Comparison of ENCODE assay signal across 21 cellular contexts in genomic region chr13:34776390-34776981, GRCh38.
"Had no signal": no experiment of that assay in that cellular context is flagged by ENCODE, and none has a peak within 500 bp of the region (broad histone marks: within the 10 kb centered on the region; RNA-seq: fewer than 3 reads in every experiment).

No MANE protein-coding gene starts in this region.

- H3K27me3 ChIP-seq: gastroesophageal sphincter, right lobe of liver, testis, transverse colon had no signal

- H3K36me3 ChIP-seq: gastroesophageal sphincter, right lobe of liver, transverse colon had no signal

- H3K36me3 Mint-ChIP-seq: activated naive CD8-positive, alpha-beta T cell; natural killer cell treated with Interleukin-12 subunit alpha and Interleukin-12 subunit beta and Interleukin-15 and Interleukin-18, amount 100 ng/mL, for 72 hours had no signal

- DNase-seq: activated CD4-positive, alpha-beta T cell treated with anti-CD3 and anti-CD28 coated beads for 48 hours; activated CD4-positive, alpha-beta T cell treated with anti-CD3 and anti-CD28 coated beads, Interleukin-2, amount 50 U/mL, for 48 hours; activated CD8-positive, alpha-beta memory T cell treated with anti-CD3 and anti-CD28 coated beads for 24 hours; activated effector memory CD4-positive, alpha-beta T cell treated with Interleukin-2 at 50 U/mL for 16 hours; activated naive CD4-positive, alpha-beta T cell treated with Interleukin-2 at 50 U/mL for 16 hours; anterior cingulate cortex; hypothalamus; mucosa of descending colon; posterior cingulate gyrus; right lobe of liver; stimulated activated CD4-positive, alpha-beta T cell treated with anti-CD3 and anti-CD28 coated beads, Interleukin-2, amount 100 ng/mL, for 48 hours; stimulated activated naive CD8-positive, alpha-beta T cell treated with anti-CD3 and anti-CD28 coated beads, Interleukin-15, Interleukin-2, amounts not matched to agents 100 U/mL and 50 U/mL, for 24 hours; testis; transverse colon had no signal

- H3K27ac Mint-ChIP-seq: activated naive CD8-positive, alpha-beta T cell; natural killer cell treated with Interleukin-12 subunit alpha and Interleukin-12 subunit beta and Interleukin-15 and Interleukin-18, amount 100 ng/mL, for 72 hours; T-helper 2 cell treated with Interferon-gamma antibody and Interleukin-4, amounts not matched to agents 5 μg/mL and 100 μg/mL, for 36 hours had no signal

- H3K4me1 ChIP-seq: gastroesophageal sphincter, right lobe of liver, testis had no signal

- H3K27ac ChIP-seq: gastroesophageal sphincter, right lobe of liver, testis, transverse colon had no signal

- ATAC-seq: activated CD4-positive, CD25-positive, alpha-beta regulatory T cell treated with anti-CD3 and anti-CD28 coated beads, Interleukin-2, amount 50 U/mL, for 24 hours; gastroesophageal sphincter; left lobe of liver; mucosa of descending colon; natural killer cell treated with Interleukin-12 subunit alpha and Interleukin-12 subunit beta and Interleukin-15 and Interleukin-18, amount 100 ng/mL, for 72 hours; right lobe of liver; stimulated activated naive CD8-positive, alpha-beta T cell treated with anti-CD3 and anti-CD28 coated beads, Interleukin-15, Interleukin-2, amounts not matched to agents 100 U/mL and 50 U/mL, for 24 hours had no signal

- H3K9me3 ChIP-seq: gastroesophageal sphincter, mucosa of descending colon, right lobe of liver, testis, transverse colon had no signal

- H3K4me3 ChIP-seq: gastroesophageal sphincter, lung, mucosa of descending colon, right lobe of liver, testis, transverse colon had no signal

- H3K4me3 Mint-ChIP-seq: activated naive CD8-positive, alpha-beta T cell; natural killer cell treated with Interleukin-12 subunit alpha and Interleukin-12 subunit beta and Interleukin-15 and Interleukin-18, amount 100 ng/mL, for 72 hours; T-helper 2 cell treated with Interferon-gamma antibody and Interleukin-4, amounts not matched to agents 5 μg/mL and 100 μg/mL, for 36 hours had no signal

- H3K27me3 Mint-ChIP-seq: natural killer cell treated with Interleukin-12 subunit alpha and Interleukin-12 subunit beta and Interleukin-15 and Interleukin-18, amount 100 ng/mL, for 72 hours had no signal
